15 cellular contexts compared by ENCODE assay signal in the genomic region with DNA sequence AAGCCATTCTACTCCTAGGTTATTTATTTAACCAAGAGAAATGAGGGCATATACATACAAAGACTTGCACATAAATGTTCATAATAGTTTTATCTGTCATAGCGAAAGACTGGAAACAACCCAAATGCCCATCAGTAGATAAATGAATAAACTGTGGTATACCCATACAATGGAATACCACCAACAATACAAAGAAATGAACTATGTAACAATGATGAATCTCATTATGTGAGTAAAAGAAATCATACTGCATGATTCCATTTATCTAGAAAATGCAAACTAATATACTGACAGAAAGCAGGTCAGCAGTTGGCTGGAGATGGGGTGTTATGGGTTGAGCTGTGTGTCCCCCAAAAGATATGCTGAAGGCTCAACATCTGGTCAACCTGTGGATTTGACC.
"Had no signal": no experiment of that assay in that cellular context is flagged by ENCODE, and none has a peak within 500 bp of the region (broad histone marks: within the 10 kb centered on the region; RNA-seq: fewer than 3 reads in every experiment).

No MANE protein-coding gene starts in this region.

- ATAC-seq: activated CD4-positive, CD25-positive, alpha-beta regulatory T cell treated with anti-CD3 and anti-CD28 coated beads, Interleukin-2, amount 50 U/mL, for 24 hours; gastroesophageal sphincter; T-cell; upper lobe of right lung had no signal

- H3K27ac ChIP-seq: dorsolateral prefrontal cortex, gastroesophageal sphincter, neutrophil, right atrium auricular region, thoracic aorta, upper lobe of right lung had no signal

- H3K4me2 ChIP-seq: SK-N-SH had no signal

- DNase-seq: activated CD8-positive, alpha-beta memory T cell treated with anti-CD3 and anti-CD28 coated beads, Interleukin-2, amount 50 U/mL, for 48 hours; dorsolateral prefrontal cortex; naive B cell; posterior cingulate gyrus; SK-N-SH; T-cell; T-helper 9 cell; upper lobe of right lung had no signal

- H3K9me3 Mint-ChIP-seq: activated T-helper 2 cell treated with anti-CD3 and anti-CD28 coated beads, Interferon-gamma antibody, Interleukin-2, Interleukin-4, amounts not matched to agents 10 μg/mL and 5 μg/mL and 100 μg/mL, durations not matched to agents 14 hours and 24 hours and 36 hours; naive B cell; T-cell had no signal

- H3K4me1 Mint-ChIP-seq: naive B cell, T-cell had no signal

- H3K27me3 ChIP-seq: dorsolateral prefrontal cortex, gastroesophageal sphincter, neutrophil, right atrium auricular region, upper lobe of right lung had no signal

- H3K9ac ChIP-seq: SK-N-SH had no signal

- H3K9me3 ChIP-seq: gastroesophageal sphincter, neutrophil, right atrium auricular region, SK-N-SH, thoracic aorta, upper lobe of right lung had no signal

- H3K4me3 ChIP-seq: dorsolateral prefrontal cortex, gastroesophageal sphincter, right atrium auricular region, skin epidermis, thoracic aorta, upper lobe of right lung had no signal

- H3K4me3 Mint-ChIP-seq: naive B cell, T-cell had no signal

- H3K27me3 Mint-ChIP-seq: naive B cell, T-cell had no signal
